In genomic region chr1:48679868-48680267, GRCh38 we compare ENCODE assay signal across 24 cellular contexts.
A peak's percentile ranks its signal among the peaks of the same experiment; 100 is the strongest.
DNase-seq lines count a peak whose midpoint lies in the region; ATAC-seq, FAIRE-seq and TF ChIP-seq lines count a peak whose summit lies in the region.
"Had no signal": no experiment of that assay in that cellular context is flagged by ENCODE, and none has a peak within 500 bp of the region (broad histone marks: within the 10 kb centered on the region; RNA-seq: fewer than 3 reads in every experiment).

No MANE protein-coding gene starts in this region.

- TF ChIP-seq CTCF in brain (conservative IDR thresholded peaks at IDR 0.05): no peak
- no peak for TF ChIP-seq CTCF in progenitor cell of endocrine pancreas (IDR thresholded peaks at IDR 0.05; ENCODE audit: unreplicated experiment)
- no peak for TF ChIP-seq CTCF in RWPE1 (conservative IDR thresholded peaks at IDR 0.05; ENCODE audit: low read depth)
- no peak for TF ChIP-seq CTCF in activated CD8-positive, alpha-beta T cell treated with anti-CD3 and anti-CD28 coated beads for 36 hours (IDR thresholded peaks at IDR 0.05)

- peaks cover 17% of the 10 kb centered on the region for H3K27me3 Mint-ChIP-seq in brain
- peaks cover 20% of the 10 kb centered on the region for H3K27me3 Mint-ChIP-seq in progenitor cell of endocrine pancreas
- peaks cover 11% of the 10 kb centered on the region for H3K27me3 Mint-ChIP-seq in activated CD8-positive, alpha-beta T cell treated with anti-CD3 and anti-CD28 coated beads for 36 hours
- H3K27me3 Mint-ChIP-seq: CD4-positive, CD25-positive, alpha-beta regulatory T cell had no signal

- no peak for ATAC-seq in HG03432 (IDR thresholded peaks at IDR 0.05; ENCODE audit: unreplicated experiment)
- ATAC-seq in stimulated activated naive CD8-positive, alpha-beta T cell treated with anti-CD3 and anti-CD28 coated beads, Interleukin-15, Interleukin-2, amounts not matched to agents 100 U/mL and 50 U/mL, for 24 hours: no peak
- ATAC-seq in activated CD8-positive, alpha-beta T cell treated with anti-CD3 and anti-CD28 coated beads for 36 hours: no peak
- ATAC-seq: A549 had no signal

- POLR2A ChIA-PET in RWPE1 (lab: Yijun Ruan, JAX; ENCODE audit: low non-redundant PET): no interaction called here
- POLR2A ChIA-PET in activated CD8-positive, alpha-beta T cell treated with anti-CD3 and anti-CD28 coated beads for 36 hours (lab: Charles Lee): no interaction called here

- H3K4me3 Mint-ChIP-seq in brain (peak overlapping the region in 1 of 5 experiments; percentile 13), progenitor cell of endocrine pancreas (ENCODE audit: low read depth) (no peak overlapping the region)
- no peak overlapping the region for H3K4me3 Mint-ChIP-seq in activated CD8-positive, alpha-beta T cell treated with anti-CD3 and anti-CD28 coated beads for 36 hours
- H3K4me3 Mint-ChIP-seq: B cell; CD4-positive, CD25-positive, alpha-beta regulatory T cell had no signal

- H3K27ac ChIP-seq in RWPE1: no peak overlapping the region
- H3K27ac ChIP-seq: A549, GM23248, PC-9, SK-N-MC had no signal

- peaks cover 72% of the 10 kb centered on the region for H3K4me1 Mint-ChIP-seq in brain
- peaks cover 8% of the 10 kb centered on the region for H3K4me1 Mint-ChIP-seq in progenitor cell of endocrine pancreas (ENCODE audit: low read depth)
- H3K4me1 Mint-ChIP-seq in activated CD8-positive, alpha-beta T cell treated with anti-CD3 and anti-CD28 coated beads for 36 hours (ENCODE audit: low read depth): no peaks in the 10 kb centered on the region
- H3K4me1 Mint-ChIP-seq: CD4-positive, CD25-positive, alpha-beta regulatory T cell had no signal

- CTCF ChIA-PET in RWPE1 (lab: Yijun Ruan, JAX): no interaction called here
- CTCF ChIA-PET in activated CD8-positive, alpha-beta T cell treated with anti-CD3 and anti-CD28 coated beads for 36 hours (lab: Charles Lee): interaction anchor here (1.1 to 4.1 kb wide), 2 partner anchors 17 to 138 kb away, joined by 5 to 48 read pairs; no protein-coding TSS in a partner anchor

- intact Hi-C loops in activated CD8-positive, alpha-beta T cell treated with anti-CD3 and anti-CD28 coated beads for 36 hours (cut with micrococcal nuclease): loop anchor here (5.0 kb wide), 1 partner anchor 142 kb away; no protein-coding TSS in a partner anchor

- H3K27ac Mint-ChIP-seq in brain: peak overlapping the region; percentile 37 to 82 (median 39)
- H3K27ac Mint-ChIP-seq in progenitor cell of endocrine pancreas: peak overlapping the region; percentile 75
- H3K27ac Mint-ChIP-seq in activated CD8-positive, alpha-beta T cell treated with anti-CD3 and anti-CD28 coated beads for 36 hours: no peak overlapping the region
- H3K27ac Mint-ChIP-seq: B cell; CD4-positive, CD25-positive, alpha-beta regulatory T cell had no signal

- H3K9me3 Mint-ChIP-seq in brain (peaks cover 0 to under 1% (median 0%) of the 10 kb centered on the region in 5 experiments), progenitor cell of endocrine pancreas (ENCODE audit: low read depth) (no peaks in the 10 kb centered on the region)
- no peaks in the 10 kb centered on the region for H3K9me3 Mint-ChIP-seq in activated CD8-positive, alpha-beta T cell treated with anti-CD3 and anti-CD28 coated beads for 36 hours

- DNase-seq in GM18507 (ENCODE audit: extremely low spot score, insufficient read length, low read depth): no peak
- peak; percentile 71 for DNase-seq in NCI-H69 (lab: John Stamatoyannopoulos, UW)
- no peak for DNase-seq in progenitor cell of endocrine pancreas (ENCODE audit: low spot score, unreplicated experiment)
- DNase-seq in RWPE1 (ENCODE audit: low spot score): no peak
- DNase-seq in stimulated activated naive CD8-positive, alpha-beta T cell treated with anti-CD3 and anti-CD28 coated beads, Interleukin-15, Interleukin-2, amounts not matched to agents 100 U/mL and 50 U/mL, for 24 hours: no peak
- no peak for DNase-seq in activated CD8-positive, alpha-beta T cell treated with anti-CD3 and anti-CD28 coated beads for 36 hours
- DNase-seq: CD4-positive, CD25-positive, alpha-beta regulatory T cell; DMS79; GM23248; HCEC 1CT; Kasumi-1; NCI-H1048; NCI-H1436 treated with DMSO at 0.1 percent for 48 hours; NCI-H1930; NCI-H2227 treated with DMSO at 0.1 percent for 48 hours; NCI-H524; PC-9; SHP77 treated with DMSO at 0.1 percent for 48 hours; SW 1271 had no signal

- peak; percentile 51 for FAIRE-seq in GM18507 (lab: Jason Lieb, UNC)
- FAIRE-seq: A549 had no signal

- H3K36me3 Mint-ChIP-seq in brain: no peaks in the 10 kb centered on the region
- H3K36me3 Mint-ChIP-seq in progenitor cell of endocrine pancreas (ENCODE audit: insufficient read depth): no peaks in the 10 kb centered on the region
- H3K36me3 Mint-ChIP-seq in activated CD8-positive, alpha-beta T cell treated with anti-CD3 and anti-CD28 coated beads for 36 hours (ENCODE audit: low read depth): no peaks in the 10 kb centered on the region
- H3K36me3 Mint-ChIP-seq: CD4-positive, CD25-positive, alpha-beta regulatory T cell had no signal
